27 cellular contexts compared by ENCODE assay signal in the genomic region with DNA sequence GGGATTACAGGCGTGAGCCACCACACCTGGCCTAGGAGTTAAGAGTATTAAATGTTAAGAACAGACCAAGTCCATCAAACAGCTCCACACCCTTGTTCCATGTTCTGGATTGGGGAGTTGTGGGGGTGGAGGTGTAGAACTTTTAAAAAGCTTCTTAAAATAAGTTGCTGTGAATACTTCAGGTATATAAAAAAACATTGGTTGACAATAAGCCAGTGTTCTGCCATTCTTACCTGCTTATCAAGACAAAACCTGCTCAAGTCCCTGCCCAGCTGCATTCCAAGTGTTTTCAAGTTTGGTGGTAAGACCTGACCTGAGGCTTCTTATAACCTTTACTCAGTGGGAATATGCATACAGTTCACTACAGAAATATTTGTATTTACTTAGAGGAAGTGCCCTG. TPM values are rescaled to one million over a fixed set of nuclear protein-coding genes. Genes with fewer than 3 reads are reported as not detected.
DNase-seq lines count a peak whose midpoint lies in the region; ATAC-seq, FAIRE-seq and TF ChIP-seq lines count a peak whose summit lies in the region.
"Had no signal": no experiment of that assay in that cellular context is flagged by ENCODE, and none has a peak within 500 bp of the region (broad histone marks: within the 10 kb centered on the region; RNA-seq: fewer than 3 reads in every experiment).

No MANE protein-coding gene starts in this region.

- H3K36me3 ChIP-seq in HEK293 (ENCODE audit: control insufficient read depth in 2 of 2, insufficient read depth in 1 of 2, low read length in 2 of 2), result peaks cover 8 to 44% of the 10 kb centered on the region in 2 experiments
- H3K36me3 ChIP-seq in mesendoderm (ENCODE audit: control insufficient read depth, insufficient read depth, low read length), result peaks cover 12% of the 10 kb centered on the region
- H3K36me3 ChIP-seq in HAP-1 (replicated peaks), result peaks cover 49% of the 10 kb centered on the region
- H3K36me3 ChIP-seq: uterus had no signal

- H3K27ac Mint-ChIP-seq in central memory CD8-positive, alpha-beta T cell (ENCODE audit: low read depth), result peak overlapping the region; percentile 19
- no peak overlapping the region for H3K27ac Mint-ChIP-seq in H9
- H3K27ac Mint-ChIP-seq: activated CD4-positive, alpha-beta T cell treated with anti-CD3 and anti-CD28 coated beads, Interleukin-2, amount 10 ng/mL, durations not matched to agents 24 days and 14 days; activated CD8-positive, alpha-beta memory T cell treated with anti-CD3 and anti-CD28 coated beads, Interleukin-2, amount 10 ng/mL, durations not matched to agents 7 days and 5 days; neural progenitor cell had no signal

- CTCF ChIA-PET in A549 (lab: Yijun Ruan, JAX), result no interaction called here
- CTCF ChIA-PET in HEK293 (lab: Yijun Ruan, JAX), result interaction anchor here (0.6 kb wide), 1 partner anchor 493 kb away, joined by 5 read pairs; the partner anchor contains the start of gene PRAF2

- no peaks in the 10 kb centered on the region for H3K27me3 ChIP-seq in mesendoderm (ENCODE audit: insufficient read depth, low read length, poor library complexity)
- H3K27me3 ChIP-seq in H9 (ENCODE audit: insufficient read depth, low read length), result no peaks in the 10 kb centered on the region
- H3K27me3 ChIP-seq in HAP-1 (ENCODE audit: low read depth), result no peaks in the 10 kb centered on the region
- H3K27me3 ChIP-seq: BLaER1, neural progenitor cell, right atrium auricular region, uterus had no signal

- no peak for TF ChIP-seq RAD21 in A549 (conservative IDR thresholded peaks at IDR 0.05 in 1 of 2, IDR thresholded peaks at IDR 0.05 in 1 of 2)

- H3K4me3 ChIP-seq in A549 (no peak overlapping the region), HEK293 (ENCODE audit: low read depth, low read length) (no peak overlapping the region), mesendoderm (ENCODE audit: low read length) (no peak overlapping the region), HAP-1 (no peak overlapping the region)
- H3K4me3 ChIP-seq: BLaER1, GM12878, left ventricle myocardium inferior, neural progenitor cell, right atrium auricular region, smooth muscle cell, uterus had no signal

- H3K79me2 ChIP-seq in mesendoderm (ENCODE audit: control insufficient read depth, insufficient read depth, low read length), result peaks cover 10% of the 10 kb centered on the region
- no peaks in the 10 kb centered on the region; the same call in 1 of the 2 replicates for H3K79me2 ChIP-seq in H9 (ENCODE audit: insufficient read depth, low read length)

- H3K4me3 Mint-ChIP-seq in central memory CD8-positive, alpha-beta T cell, result no peak overlapping the region
- no peak overlapping the region for H3K4me3 Mint-ChIP-seq in H9
- H3K4me3 Mint-ChIP-seq: activated CD4-positive, alpha-beta T cell treated with anti-CD3 and anti-CD28 coated beads, Interleukin-2, amount 10 ng/mL, durations not matched to agents 24 days and 14 days; activated CD8-positive, alpha-beta memory T cell treated with anti-CD3 and anti-CD28 coated beads, Interleukin-2, amount 10 ng/mL, durations not matched to agents 7 days and 5 days; activated naive CD8-positive, alpha-beta T cell treated with anti-CD3 and anti-CD28 coated beads, Interleukin-2, amount 50 U/mL, for 24 hours; neural progenitor cell had no signal

- whole genome bisulfite sequencing in A549 (ENCODE audit: missing lambda C conversion rate), result 100% methylated on average over 1 of the region's 1 CpG
- no CpG with 5 or more reads among the region's 1 CpG for WGBS in mesendoderm (ENCODE audit: extremely low coverage, insufficient coverage, low lambda C conversion rate)
- no CpG with 5 or more reads among the region's 1 CpG for WGBS in H9 (ENCODE audit: extremely low coverage, insufficient read length, low lambda C conversion rate)

- H3K9me3 ChIP-seq in A549 (no peaks in the 10 kb centered on the region), HEK293 (ENCODE audit: control insufficient read depth, insufficient read depth, low read depth, low read length) (no peaks in the 10 kb centered on the region), H9 (ENCODE audit: control insufficient read depth, low read depth, low read length) (peaks cover 25% of the 10 kb centered on the region), HAP-1 (no peaks in the 10 kb centered on the region)
- H3K9me3 ChIP-seq: BLaER1, left ventricle myocardium inferior, right atrium auricular region, uterus had no signal

- no peak overlapping the region for H2BK15ac ChIP-seq in mesendoderm (replicated peaks; ENCODE audit: low read depth)
- H2BK15ac ChIP-seq in H9 (ENCODE audit: low read depth, low read length), result no peak overlapping the region

- no peaks in the 10 kb centered on the region for H3K23me2 ChIP-seq in H9 (ENCODE audit: insufficient read length, low read depth, low read length, poor library complexity, severe bottlenecking)

- H2AFZ ChIP-seq in H9 (ENCODE audit: low read length), result no peak overlapping the region
- H2AFZ ChIP-seq: neural progenitor cell had no signal

- H3K27me3 Mint-ChIP-seq in central memory CD8-positive, alpha-beta T cell, result no peaks in the 10 kb centered on the region
- H3K27me3 Mint-ChIP-seq in H9 (ENCODE audit: low read depth), result no peaks in the 10 kb centered on the region
- H3K27me3 Mint-ChIP-seq: activated CD4-positive, alpha-beta T cell treated with anti-CD3 and anti-CD28 coated beads, Interleukin-2, amount 10 ng/mL, durations not matched to agents 24 days and 14 days; activated CD8-positive, alpha-beta memory T cell treated with anti-CD3 and anti-CD28 coated beads, Interleukin-2, amount 10 ng/mL, durations not matched to agents 7 days and 5 days; activated naive CD8-positive, alpha-beta T cell treated with anti-CD3 and anti-CD28 coated beads, Interleukin-2, amount 50 U/mL, for 24 hours had no signal

- H3K4me2 ChIP-seq in A549 (no peak overlapping the region), mesendoderm (ENCODE audit: low read length) (no peak overlapping the region), H9 (ENCODE audit: insufficient read depth, insufficient read length, low read length) (no peak overlapping the region)
- H3K4me2 ChIP-seq: BLaER1, neural progenitor cell, smooth muscle cell had no signal

- no peaks in the 10 kb centered on the region for H4K20me1 ChIP-seq in H9 (ENCODE audit: control insufficient read depth, insufficient read depth, insufficient read length)

- H2BK5ac ChIP-seq in mesendoderm (ENCODE audit: low read length) (no peak overlapping the region), H9 (ENCODE audit: insufficient read length, low read length) (no peak overlapping the region)

- peaks cover 30% of the 10 kb centered on the region for H3K36me3 Mint-ChIP-seq in central memory CD8-positive, alpha-beta T cell (ENCODE audit: insufficient read depth)
- peaks cover 30 to 44% (median 43%) of the 10 kb centered on the region in 3 experiments for H3K36me3 Mint-ChIP-seq in H9 (ENCODE audit: insufficient read depth in 1 of 3, low read depth in 3 of 3)

- H3K9me3 Mint-ChIP-seq in central memory CD8-positive, alpha-beta T cell, result no peaks in the 10 kb centered on the region
- peaks cover 61 to 79% of the 10 kb centered on the region in 2 experiments for H3K9me3 Mint-ChIP-seq in H9
- H3K9me3 Mint-ChIP-seq: activated CD4-positive, alpha-beta T cell treated with anti-CD3 and anti-CD28 coated beads, Interleukin-2, amount 10 ng/mL, durations not matched to agents 24 days and 14 days; activated naive CD8-positive, alpha-beta T cell treated with anti-CD3 and anti-CD28 coated beads, Interleukin-2, amount 50 U/mL, for 24 hours had no signal

- peaks cover 6% of the 10 kb centered on the region for H3K4me1 Mint-ChIP-seq in central memory CD8-positive, alpha-beta T cell
- H3K4me1 Mint-ChIP-seq in H9, result peaks cover 0 to 5% of the 10 kb centered on the region in 2 experiments; a peak in 3 of 4 replicates
- H3K4me1 Mint-ChIP-seq: neural progenitor cell had no signal

- H4K8ac ChIP-seq in mesendoderm (ENCODE audit: low read depth, low read length), result no peak overlapping the region
- H4K8ac ChIP-seq in H9 (replicated peaks; ENCODE audit: insufficient read length, low read depth, low read length), result no peak overlapping the region

- no peak for FAIRE-seq in A549 (lab: Jason Lieb, UNC)
- FAIRE-seq: GM12878, H54 had no signal

- H2AK5ac ChIP-seq in mesendoderm (ENCODE audit: low read length), result no peak overlapping the region
- H2AK5ac ChIP-seq in H9 (ENCODE audit: insufficient read length, low read length), result no peak overlapping the region

- no peak for TF ChIP-seq CTCF in A549 (IDR thresholded peaks at IDR 0.05)
- no peak for TF ChIP-seq CTCF in HEK293 (tag by site-specific recombination; IDR thresholded peaks at IDR 0.05)
- no peak for TF ChIP-seq CTCF in H9 (conservative IDR thresholded peaks at IDR 0.05)

- H3T11ph ChIP-seq in H9 (ENCODE audit: low read length), result no peak overlapping the region

- H2BK120ac ChIP-seq in mesendoderm (ENCODE audit: low read depth, low read length) (no peak overlapping the region), H9 (ENCODE audit: low read depth, low read length, poor library complexity, severe bottlenecking) (no peak overlapping the region)

- H3K56ac ChIP-seq in mesendoderm (ENCODE audit: low read length), result no peak overlapping the region
- no peak overlapping the region for H3K56ac ChIP-seq in H9 (ENCODE audit: insufficient read length, low read depth, low read length)

- in situ Hi-C loops in HAP-1 (cut with MboI; ENCODE audit: low sequenced_read_pairs), result no loop called here

- H2BK12ac ChIP-seq in H9 (ENCODE audit: insufficient read length, low read depth, low read length), result no peak overlapping the region

- no peak overlapping the region for H4K91ac ChIP-seq in H9 (ENCODE audit: insufficient read length, low read depth, low read length)

- no peak overlapping the region for H3K18ac ChIP-seq in mesendoderm (ENCODE audit: low read length)
- no peak overlapping the region for H3K18ac ChIP-seq in H9 (ENCODE audit: insufficient read length, low read depth, low read length)

- no peak for TF ChIP-seq EP300 in A549 (IDR thresholded peaks at IDR 0.05)

- no peak overlapping the region for H3K4ac ChIP-seq in mesendoderm (ENCODE audit: low read depth, low read length)
- H3K4ac ChIP-seq in H9 (ENCODE audit: low read depth, low read length), result no peak overlapping the region

- DNase-seq in A549 (ENCODE audit: low read depth in 1 of 2, low spot score in 1 of 2), result no peak
- no peak for DNase-seq in central memory CD8-positive, alpha-beta T cell (ENCODE audit: low spot score in 2 of 2)
- DNase-seq in mesendoderm, result peak; percentile 27
- DNase-seq in H9, result no peak
- no peak for DNase-seq in HAP-1 (ENCODE audit: low spot score in 2 of 2)
- DNase-seq: activated CD4-positive, alpha-beta T cell treated with anti-CD3 and anti-CD28 coated beads, Interleukin-2, amount 10 ng/mL, durations not matched to agents 24 days and 14 days; activated CD8-positive, alpha-beta memory T cell treated with anti-CD3 and anti-CD28 coated beads, Interleukin-2, amount 10 ng/mL, durations not matched to agents 7 days and 5 days; activated naive CD4-positive, alpha-beta T cell; activated naive CD8-positive, alpha-beta T cell treated with anti-CD3 and anti-CD28 coated beads, Interleukin-2, amount 50 U/mL, for 24 hours; activated T-cell treated with anti-CD3 and anti-CD28 coated beads, Interleukin-2, amount 50 U/mL, for 48 hours; dermis blood vessel endothelial cell; DMS153; left ventricle myocardium inferior; NCI-H1105; NCI-H187 treated with DMSO at 0.1 percent for 48 hours; NCI-H510A treated with DMSO at 0.1 percent for 48 hours; SIG-M5; stimulated activated naive CD4-positive, alpha-beta T cell; uterus had no signal

- H3K79me1 ChIP-seq in mesendoderm (ENCODE audit: low read length) (peaks cover 2% of the 10 kb centered on the region), H9 (ENCODE audit: insufficient read depth, low read depth, low read length, poor library complexity, severe bottlenecking) (no peaks in the 10 kb centered on the region)

- H3K27ac ChIP-seq in A549 (no peak overlapping the region), HEK293 (ENCODE audit: extremely low read depth, low read depth, low read length) (no peak overlapping the region), mesendoderm (ENCODE audit: low read depth, low read length) (no peak overlapping the region), H9 (ENCODE audit: insufficient read length, low read depth, low read length) (no peak overlapping the region)
- H3K27ac ChIP-seq: BLaER1, left ventricle myocardium inferior, neural progenitor cell, right atrium auricular region, uterus had no signal

- H4K5ac ChIP-seq in mesendoderm (ENCODE audit: low read length) (no peak overlapping the region), H9 (ENCODE audit: insufficient read length, low read depth, low read length) (no peak overlapping the region)

- TF ChIP-seq POLR2A in A549 (IDR thresholded peaks at IDR 0.05; ENCODE audit: low read length), result no peak

- no peak overlapping the region for H3K23ac ChIP-seq in mesendoderm (ENCODE audit: low read length)
- H3K23ac ChIP-seq in H9 (ENCODE audit: insufficient read length, low read depth, low read length), result no peak overlapping the region

- peak; percentile 18 to 22; a peak in 3 of 6 replicates for ATAC-seq in A549
- ATAC-seq in central memory CD8-positive, alpha-beta T cell (replicated peaks; ENCODE audit: extremely low read depth, poor library complexity, severe bottlenecking), result no peak
- ATAC-seq in GM21526 (IDR thresholded peaks at IDR 0.05; ENCODE audit: low FRiP score, unreplicated experiment), result no peak
- ATAC-seq: activated CD8-positive, alpha-beta memory T cell treated with anti-CD3 and anti-CD28 coated beads, Interleukin-2, amount 10 ng/mL, durations not matched to agents 7 days and 5 days; activated naive CD8-positive, alpha-beta T cell treated with anti-CD3 and anti-CD28 coated beads, Interleukin-2, amount 50 U/mL, for 24 hours; GM12878 had no signal

- H3K9ac ChIP-seq in mesendoderm (ENCODE audit: low read length), result no peak overlapping the region
- H3K9ac ChIP-seq in H9 (ENCODE audit: extremely low read depth, insufficient read length, low read length), result no peak overlapping the region
- H3K9ac ChIP-seq: BLaER1, neural progenitor cell had no signal

- no peak overlapping the region for H3K14ac ChIP-seq in H9 (ENCODE audit: insufficient read depth, low read length)

- H2BK20ac ChIP-seq in H9 (ENCODE audit: low read depth, low read length, poor library complexity, severe bottlenecking), result no peak overlapping the region

- POLR2A ChIA-PET in A549 (lab: Yijun Ruan, JAX) (no interaction called here), HEK293 (lab: Yijun Ruan, JAX) (interaction anchor here (0.5 to 0.6 kb wide), 2 partner anchors 14 to 33 kb away, joined by 3 to 4 read pairs; no protein-coding TSS in a partner anchor)

- H3K4me1 ChIP-seq in A549, result peaks cover 23% of the 10 kb centered on the region; the same call in 2 of the 3 replicates
- H3K4me1 ChIP-seq in HEK293 (ENCODE audit: control insufficient read depth, insufficient read depth, low read length), result no peaks in the 10 kb centered on the region
- peaks cover 4% of the 10 kb centered on the region for H3K4me1 ChIP-seq in mesendoderm (ENCODE audit: control insufficient read depth, low read depth, low read length)
- no peaks in the 10 kb centered on the region for H3K4me1 ChIP-seq in H9 (ENCODE audit: insufficient read depth, low read length)
- H3K4me1 ChIP-seq in HAP-1, result peaks cover 20% of the 10 kb centered on the region
- H3K4me1 ChIP-seq: neural progenitor cell, uterus had no signal

RNA-seq across cellular contexts. Expression of gene RBM3, which starts 6.4 kb away (rescaled TPM):
- polyA plus RNA-seq in A549 (2011; rRNA removed), result 214 and 337 TPM in 2 replicates
- 186 and 205 TPM in 2 replicates for polyA plus RNA-seq in A549 (2012; cell fraction: cytosol; rRNA removed)
- 145 and 200 TPM in 2 replicates for polyA plus RNA-seq in A549 (2012; cell fraction: nucleus; rRNA removed)
- 345 to 446 TPM (median 353 TPM) in 3 replicates for polyA plus RNA-seq in A549 (2017; fragmentation: RNase III; extraction: RNeasy Plus Mini Kit Qiagen cat#74134 plus additional on column Dnase treatment)
- polyA minus RNA-seq in A549 (2011; rRNA and poly(A)+ RNA removed), result 260 and 279 TPM in 2 replicates
- polyA plus RNA-seq in mesendoderm (2013, experiment 1 of 2), result 275 TPM
- polyA plus RNA-seq in mesendoderm (2013, experiment 2 of 2), result 282 TPM
- 259 and 264 TPM in 2 replicates for total RNA-seq in H9 (2021)

RNA-seq across cellular contexts. Expression of gene WDR13, which starts 16.6 kb away (rescaled TPM):
- polyA plus RNA-seq in A549 (2011; rRNA removed) (32.4 and 47.4 TPM in 2 replicates), A549 (2017; fragmentation: RNase III; extraction: RNeasy Plus Mini Kit Qiagen cat#74134 plus additional on column Dnase treatment) (47.1 to 57.3 TPM (median 51.9 TPM) in 3 replicates)
- 159 and 194 TPM in 2 replicates for polyA plus RNA-seq in A549 (2012; cell fraction: cytosol; rRNA removed)
- polyA plus RNA-seq in A549 (2012; cell fraction: nucleus; rRNA removed), result 477 and 479 TPM in 2 replicates
- polyA minus RNA-seq in A549 (2011; rRNA and poly(A)+ RNA removed), result 34.6 and 58.3 TPM in 2 replicates
- polyA plus RNA-seq in mesendoderm (2013, experiment 1 of 2), result 8.9 TPM
- polyA plus RNA-seq in mesendoderm (2013, experiment 2 of 2), result 8.7 TPM
- total RNA-seq in H9 (2021), result 29.4 and 30.0 TPM in 2 replicates

RNA-seq across cellular contexts. Expression of gene TBC1D25, which starts 41.1 kb away (rescaled TPM):
- polyA plus RNA-seq in A549 (2011; rRNA removed) (8.6 and 10.8 TPM in 2 replicates), A549 (2017; fragmentation: RNase III; extraction: RNeasy Plus Mini Kit Qiagen cat#74134 plus additional on column Dnase treatment) (8.8 to 13.0 TPM (median 11.6 TPM) in 3 replicates)
- polyA plus RNA-seq in A549 (2012; cell fraction: cytosol; rRNA removed), result 18.1 and 19.4 TPM in 2 replicates
- 28.9 and 29.3 TPM in 2 replicates for polyA plus RNA-seq in A549 (2012; cell fraction: nucleus; rRNA removed)
- 14.6 and 21.8 TPM in 2 replicates for polyA minus RNA-seq in A549 (2011; rRNA and poly(A)+ RNA removed)
- 4.4 TPM for polyA plus RNA-seq in mesendoderm (2013, experiment 1 of 2)
- polyA plus RNA-seq in mesendoderm (2013, experiment 2 of 2), result 4.6 TPM
- total RNA-seq in H9 (2021), result 9.6 and 10.2 TPM in 2 replicates

RNA-seq across cellular contexts. Expression of gene EBP, which starts 59.1 kb away (rescaled TPM):
- polyA plus RNA-seq in A549 (2011; rRNA removed) (82.9 and 90.8 TPM in 2 replicates), A549 (2017; fragmentation: RNase III; extraction: RNeasy Plus Mini Kit Qiagen cat#74134 plus additional on column Dnase treatment) (114 to 159 TPM (median 142 TPM) in 3 replicates)
- polyA plus RNA-seq in A549 (2012; cell fraction: cytosol; rRNA removed), result 159 and 179 TPM in 2 replicates
- 211 and 234 TPM in 2 replicates for polyA plus RNA-seq in A549 (2012; cell fraction: nucleus; rRNA removed)
- polyA minus RNA-seq in A549 (2011; rRNA and poly(A)+ RNA removed), result 179 and 201 TPM in 2 replicates
- polyA plus RNA-seq in mesendoderm (2013, experiment 1 of 2), result 81.5 TPM
- polyA plus RNA-seq in mesendoderm (2013, experiment 2 of 2), result 84.1 TPM
- 117 and 124 TPM in 2 replicates for total RNA-seq in H9 (2021)

Comparison
In these comparisons a context has a peak if more than half of its experiments do, and no peak if none do; other contexts are left out.
1. ATAC-seq: peak in A549 (2 of 2); none in central memory CD8-positive, alpha-beta T cell (single experiment) and GM21526 (single experiment).